19 cellular contexts compared by ENCODE assay signal in the genomic region with DNA sequence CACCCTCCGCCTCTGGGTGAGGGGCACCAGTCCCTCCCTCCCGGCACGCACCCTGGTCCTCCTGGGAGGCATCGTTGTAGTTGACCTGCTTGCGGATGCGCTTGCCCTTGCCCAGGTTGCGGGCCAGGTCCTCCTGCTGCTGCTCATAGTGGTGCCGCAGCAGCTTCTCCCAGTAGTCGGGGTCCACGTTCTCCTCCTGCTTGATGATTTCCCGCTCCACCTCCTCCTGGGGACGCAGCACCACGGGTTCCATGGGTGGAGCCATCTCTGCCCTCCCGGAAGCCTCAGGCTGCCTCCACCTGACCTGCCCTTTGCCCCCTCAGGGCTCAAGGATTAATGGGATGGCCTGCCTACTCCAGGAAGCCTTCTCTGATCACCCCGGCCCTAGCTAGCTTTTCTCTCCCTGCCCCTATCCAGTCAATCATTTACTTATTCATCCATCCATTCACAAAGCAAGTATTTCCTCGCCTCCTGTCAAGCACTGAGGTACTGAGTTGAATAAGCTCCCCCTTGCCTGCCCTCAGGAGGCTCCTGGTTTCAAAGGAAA. TPM values are rescaled to one million over a fixed set of nuclear protein-coding genes. Genes with fewer than 3 reads are reported as not detected.
A peak's percentile ranks its signal among the peaks of the same experiment; 100 is the strongest.
DNase-seq lines count a peak whose midpoint lies in the region; ATAC-seq and TF ChIP-seq lines count a peak whose summit lies in the region.
"Had no signal": no experiment of that assay in that cellular context is flagged by ENCODE, and none has a peak within 500 bp of the region (broad histone marks: within the 10 kb centered on the region; RNA-seq: fewer than 3 reads in every experiment).

No MANE protein-coding gene starts in this region.

- H3K4me3 ChIP-seq in right atrium auricular region: no peak overlapping the region
- H3K4me3 ChIP-seq in mucosa of descending colon: no peak overlapping the region
- H3K4me3 ChIP-seq in upper lobe of right lung: no peak overlapping the region
- H3K4me3 ChIP-seq: A549 had no signal

- no peak overlapping the region for H3K4me3 Mint-ChIP-seq in chondrocyte (ENCODE audit: unreplicated experiment)
- no peak overlapping the region for H3K4me3 Mint-ChIP-seq in activated T-cell treated with anti-CD3 and anti-CD28 coated beads, Interleukin-2, amount 50 U/mL, for 72 hours
- H3K4me3 Mint-ChIP-seq: HFFc6 had no signal

- DNase-seq in Right ventricle myocardium superior (peak; percentile 15), right atrium auricular region (ENCODE audit: low spot score) (no peak), chondrocyte (ENCODE audit: low spot score) (peak; percentile 85), mucosa of descending colon (peak in 2 of 3 donors; percentile 11 to 43), upper lobe of right lung (peak; percentile 45), caudate nucleus (lab: John Stamatoyannopoulos, UW) (no peak), T-helper 2 cell (no peak)
- no peak for DNase-seq in activated T-cell treated with anti-CD3 and anti-CD28 coated beads, Interleukin-2, amount 50 U/mL, for 72 hours
- DNase-seq: DMS 273 treated with DMSO at 0.1 percent for 48 hours, EL, HFFc6, NCI-H1048, NCI-H146, NCI-H2081, NCI-H510A treated with DMSO at 0.1 percent for 48 hours, NCI-H82, PC-3 had no signal

- H3K9me3 ChIP-seq in right atrium auricular region (no peaks in the 10 kb centered on the region), mucosa of descending colon (no peaks in the 10 kb centered on the region), upper lobe of right lung (no peaks in the 10 kb centered on the region)
- H3K9me3 ChIP-seq: A549 had no signal

- H3K27ac ChIP-seq in right atrium auricular region (no peak overlapping the region), upper lobe of right lung (no peak overlapping the region), caudate nucleus (ENCODE audit: low read depth, low read length) (no peak overlapping the region)
- H3K27ac ChIP-seq: RWPE1 had no signal

- no peaks in the 10 kb centered on the region for H3K4me1 Mint-ChIP-seq in chondrocyte (ENCODE audit: low read depth)
- no peaks in the 10 kb centered on the region for H3K4me1 Mint-ChIP-seq in activated T-cell treated with anti-CD3 and anti-CD28 coated beads, Interleukin-2, amount 50 U/mL, for 72 hours (ENCODE audit: low read depth)

- H3K36me3 ChIP-seq in right atrium auricular region: no peaks in the 10 kb centered on the region
- no peaks in the 10 kb centered on the region for H3K36me3 ChIP-seq in mucosa of descending colon (ENCODE audit: low read depth)
- H3K36me3 ChIP-seq in upper lobe of right lung: no peaks in the 10 kb centered on the region

- H3K27me3 ChIP-seq in right atrium auricular region (no peaks in the 10 kb centered on the region), upper lobe of right lung (no peaks in the 10 kb centered on the region)

- TF ChIP-seq CTCF in right atrium auricular region (IDR thresholded peaks at IDR 0.05): no peak
- no peak for TF ChIP-seq CTCF in chondrocyte (IDR thresholded peaks at IDR 0.05)
- no peak for TF ChIP-seq CTCF in mucosa of descending colon (IDR thresholded peaks at IDR 0.05)
- no peak for TF ChIP-seq CTCF in upper lobe of right lung (IDR thresholded peaks at IDR 0.05)

- no peak overlapping the region for H3K27ac Mint-ChIP-seq in chondrocyte (ENCODE audit: unreplicated experiment)
- no peak overlapping the region for H3K27ac Mint-ChIP-seq in activated T-cell treated with anti-CD3 and anti-CD28 coated beads, Interleukin-2, amount 50 U/mL, for 72 hours
- H3K27ac Mint-ChIP-seq: HFFc6 had no signal

- H3K36me3 Mint-ChIP-seq in chondrocyte (ENCODE audit: low read depth): no peaks in the 10 kb centered on the region
- H3K36me3 Mint-ChIP-seq in activated T-cell treated with anti-CD3 and anti-CD28 coated beads, Interleukin-2, amount 50 U/mL, for 72 hours (ENCODE audit: insufficient read depth in 2 of 2): no peaks in the 10 kb centered on the region

- peaks cover under 1% of the 10 kb centered on the region for H3K9me3 Mint-ChIP-seq in chondrocyte (ENCODE audit: low read depth)
- no peaks in the 10 kb centered on the region for H3K9me3 Mint-ChIP-seq in activated T-cell treated with anti-CD3 and anti-CD28 coated beads, Interleukin-2, amount 50 U/mL, for 72 hours
- H3K9me3 Mint-ChIP-seq: HFFc6 had no signal

- intact Hi-C loops in Right ventricle myocardium superior (cut with DNase I): no loop called here
- intact Hi-C loops in mucosa of descending colon (cut with DNase I, micrococcal nuclease): no loop called here
- intact Hi-C loops in upper lobe of right lung (cut with DNase I): no loop called here

- H3K4me1 ChIP-seq in right atrium auricular region (peaks cover 0 to 11% of the 10 kb centered on the region in 2 donors), mucosa of descending colon (ENCODE audit: low read depth) (peaks cover 5% of the 10 kb centered on the region), upper lobe of right lung (peaks cover 5% of the 10 kb centered on the region)

- ATAC-seq in Right ventricle myocardium superior (ENCODE audit: poor library complexity) (no peak), mucosa of descending colon (no peak), upper lobe of right lung (no peak)
- ATAC-seq in activated T-cell treated with anti-CD3 and anti-CD28 coated beads, Interleukin-2, amount 50 U/mL, for 72 hours (replicated peaks in 1 of 2): no peak

- H3K27me3 Mint-ChIP-seq in chondrocyte (ENCODE audit: low read depth): peaks cover 14% of the 10 kb centered on the region
- H3K27me3 Mint-ChIP-seq in activated T-cell treated with anti-CD3 and anti-CD28 coated beads, Interleukin-2, amount 50 U/mL, for 72 hours (ENCODE audit: low read depth): peaks cover 6% of the 10 kb centered on the region

RNA-seq across cellular contexts. Expression of gene CHD5, which starts 53.5 kb away (rescaled TPM):
- total RNA-seq in Right ventricle myocardium superior (not detected), right atrium auricular region (1 to 10 TPM in 1 of 2 donors, under 1 TPM in 1; 0.07 to 2.0 TPM), chondrocyte (0.23 to 1.0 TPM (median 0.42 TPM) in 3 replicates), mucosa of descending colon (1 to 10 TPM in 1 of 3 donors, under 1 TPM in 2; 0.17 to 2.1 (median 0.22) TPM), upper lobe of right lung (0.23 TPM)
- under 1 TPM; 0.16 to 0.31 TPM for total RNA-seq in activated T-cell treated with anti-CD3 and anti-CD28 coated beads, Interleukin-2, amount 50 U/mL, for 72 hours

Comparison
In these comparisons a context has a peak if more than half of its experiments do, and no peak if none do; other contexts are left out.
1. DNase-seq: peak in Right ventricle myocardium superior (single experiment), chondrocyte (single experiment), mucosa of descending colon (2 of 3) and upper lobe of right lung (single experiment); none in right atrium auricular region (single experiment), caudate nucleus (0 of 61), activated T-cell treated with anti-CD3 and anti-CD28 coated beads, Interleukin-2, amount 50 U/mL, for 72 hours (0 of 2) and T-helper 2 cell (0 of 5).